In the genomic region with DNA sequence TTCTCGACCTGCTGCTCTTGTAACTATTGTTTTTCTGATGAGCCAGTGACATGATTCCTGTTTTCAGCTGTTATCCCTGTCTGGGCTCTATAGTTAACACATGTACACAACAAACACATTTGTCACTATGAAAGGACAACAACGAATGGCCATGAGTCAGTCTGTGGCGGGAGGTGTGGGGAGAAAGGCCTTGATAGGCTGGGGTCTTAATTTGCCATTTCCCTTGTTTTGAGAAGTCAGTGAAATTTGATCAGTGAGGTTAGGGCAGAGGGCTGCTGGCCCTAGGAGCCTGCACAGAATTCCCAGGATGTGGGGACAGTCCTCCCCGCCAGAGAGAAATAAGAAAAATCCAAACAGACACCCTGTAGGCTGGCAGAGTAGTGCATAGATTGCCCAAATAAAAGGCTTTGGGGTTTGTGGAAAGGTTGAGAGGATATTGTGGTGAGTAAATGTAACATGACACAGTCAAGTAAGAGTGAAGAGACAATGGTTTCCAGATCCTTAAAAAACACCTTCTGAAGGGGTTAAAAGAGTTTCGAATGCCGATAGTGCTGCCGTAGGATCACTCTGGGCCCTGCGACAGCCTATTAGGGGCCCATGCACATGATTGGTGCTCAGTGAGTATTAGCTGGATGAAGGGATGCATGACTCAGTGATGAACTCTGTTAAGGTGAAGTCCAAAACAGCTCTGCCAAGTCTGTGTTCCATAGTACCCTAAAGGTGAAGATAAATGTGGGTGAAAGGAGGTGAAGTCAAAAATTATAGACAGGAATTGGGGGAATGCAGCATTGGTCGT, we compare ENCODE assay signal across 1 cellular context.
TF ChIP-seq lines count a peak whose summit lies in the region.

No MANE protein-coding gene starts in this region.

TF ChIP-seq in endothelial cell of umbilical vein, 7 proteins besides CTCF, POLR2A, EP300 and RAD21 (continued from another document):
- TF ChIP-seq POLR2AphosphoS5 (IDR thresholded peaks at IDR 0.05; ENCODE audit: insufficient read depth, low read depth, low read length) (no peak), JUN (IDR thresholded peaks at IDR 0.05; ENCODE audit: borderline replicate concordance, insufficient read depth, insufficient read length, low read depth) (no peak), GATA2 (IDR thresholded peaks at IDR 0.05; ENCODE audit: insufficient read depth, insufficient read length, low read depth, low read length) (no peak)
TF ChIP-seq in endothelial cell of umbilical vein: peak in this region for 0.
